19 cellular contexts compared by ENCODE assay signal in the genomic region with DNA sequence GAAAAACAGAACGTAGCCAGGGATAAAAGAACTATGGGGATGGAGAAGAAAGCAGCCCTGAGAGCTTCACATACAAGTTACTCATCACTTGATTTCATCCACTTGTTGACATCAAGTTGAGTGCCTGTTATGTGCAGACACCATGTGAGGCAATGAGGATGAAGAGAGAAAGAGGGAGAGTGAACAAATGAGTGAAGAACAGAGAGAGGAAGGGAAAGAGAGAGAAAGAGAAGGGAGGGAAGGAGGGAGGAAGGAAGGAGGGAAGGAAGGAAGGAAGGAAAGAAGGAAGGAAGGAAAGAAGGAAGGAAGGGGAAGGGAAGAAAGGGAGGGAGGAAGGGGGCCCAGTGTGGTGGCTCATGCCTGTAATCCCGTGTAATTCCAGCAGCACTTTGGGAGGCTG.
DNase-seq lines count a peak whose midpoint lies in the region; ATAC-seq and TF ChIP-seq lines count a peak whose summit lies in the region.
"Had no signal": no experiment of that assay in that cellular context is flagged by ENCODE, and none has a peak within 500 bp of the region (broad histone marks: within the 10 kb centered on the region; RNA-seq: fewer than 3 reads in every experiment).

No MANE protein-coding gene starts in this region.

- 90% methylated on average over 2 of the region's 2 CpGs for WGBS in esophagus muscularis mucosa

- H3K9me3 Mint-ChIP-seq in activated naive CD4-positive, alpha-beta T cell treated with anti-CD3 and anti-CD28 coated beads, Interleukin-2, amount 50 U/mL, for 24 hours, result peaks cover 6% of the 10 kb centered on the region
- peaks cover 2% of the 10 kb centered on the region for H3K9me3 Mint-ChIP-seq in activated naive CD4-positive, alpha-beta T cell treated with anti-CD3 and anti-CD28 coated beads, Interleukin-2, amount 10 ng/mL, durations not matched to agents 7 days and 5 days
- H3K9me3 Mint-ChIP-seq: CD4-positive, alpha-beta T cell; CD8-positive, alpha-beta T cell had no signal

- no peaks in the 10 kb centered on the region for H3K27me3 ChIP-seq in Panc1 (ENCODE audit: control insufficient read depth, insufficient read depth, low read length)
- H3K27me3 ChIP-seq in esophagus muscularis mucosa, result no peaks in the 10 kb centered on the region
- H3K27me3 ChIP-seq in foreskin keratinocyte, result no peaks in the 10 kb centered on the region
- H3K27me3 ChIP-seq: BLaER1 treated with 17β-estradiol and CSF1 and Interleukin-3, amounts not matched to agents 10 nM and 100 nM had no signal

- no TSS peak for BruUV-seq in Panc1 (replicated peaks; lab: Mats Ljungman, UMichigan)

- in situ Hi-C loops in Panc1 (cut with HindIII; ENCODE audit: low pct_unique_long_range_greater_than_20kb, low sequenced_read_pairs), result no loop called here

- no peaks in the 10 kb centered on the region for H3K9me3 ChIP-seq in Panc1 (ENCODE audit: control insufficient read depth, insufficient read depth, low read depth, low read length)
- no peaks in the 10 kb centered on the region for H3K9me3 ChIP-seq in esophagus muscularis mucosa
- H3K9me3 ChIP-seq: A549, Caco-2 had no signal

- no peak overlapping the region for H3K4me3 Mint-ChIP-seq in activated naive CD4-positive, alpha-beta T cell treated with anti-CD3 and anti-CD28 coated beads, Interleukin-2, amount 50 U/mL, for 24 hours
- H3K4me3 Mint-ChIP-seq in activated naive CD4-positive, alpha-beta T cell treated with anti-CD3 and anti-CD28 coated beads, Interleukin-2, amount 10 ng/mL, durations not matched to agents 7 days and 5 days, result no peak overlapping the region
- H3K4me3 Mint-ChIP-seq: B cell; CD4-positive, alpha-beta T cell; CD8-positive, alpha-beta T cell had no signal

- H3K27ac ChIP-seq in Panc1 (ENCODE audit: low read length), result 0 out of 2 replicates have a peak overlapping the region, but pooled peaks have one; percentile 20
- H3K27ac ChIP-seq in esophagus muscularis mucosa (replicated peaks in 1 of 4), result no peak overlapping the region
- H3K27ac ChIP-seq in foreskin keratinocyte, result no peak overlapping the region
- H3K27ac ChIP-seq: 22Rv1; BLaER1 treated with 17β-estradiol and CSF1 and Interleukin-3, amounts not matched to agents 10 nM and 100 nM; C4-2B had no signal

- H3K4me1 Mint-ChIP-seq in activated naive CD4-positive, alpha-beta T cell treated with anti-CD3 and anti-CD28 coated beads, Interleukin-2, amount 50 U/mL, for 24 hours, result no peaks in the 10 kb centered on the region
- H3K4me1 Mint-ChIP-seq in activated naive CD4-positive, alpha-beta T cell treated with anti-CD3 and anti-CD28 coated beads, Interleukin-2, amount 10 ng/mL, durations not matched to agents 7 days and 5 days, result no peaks in the 10 kb centered on the region

- TF ChIP-seq POLR2A in esophagus muscularis mucosa (IDR thresholded peaks at IDR 0.05; ENCODE audit: low read depth), result no peak

- intact Hi-C loops in Panc1 (cut with micrococcal nuclease; ENCODE audit: unreplicated experiment) (no loop called here), esophagus muscularis mucosa (cut with DNase I) (no loop called here)

- H3K36me3 Mint-ChIP-seq in activated naive CD4-positive, alpha-beta T cell treated with anti-CD3 and anti-CD28 coated beads, Interleukin-2, amount 50 U/mL, for 24 hours, result peaks cover 4% of the 10 kb centered on the region
- no peaks in the 10 kb centered on the region for H3K36me3 Mint-ChIP-seq in activated naive CD4-positive, alpha-beta T cell treated with anti-CD3 and anti-CD28 coated beads, Interleukin-2, amount 10 ng/mL, durations not matched to agents 7 days and 5 days
- H3K36me3 Mint-ChIP-seq: CD8-positive, alpha-beta T cell had no signal

- CTCF ChIA-PET in activated naive CD4-positive, alpha-beta T cell treated with anti-CD3 and anti-CD28 coated beads, Interleukin-2, amount 10 ng/mL, durations not matched to agents 7 days and 5 days (lab: Charles Lee), result no interaction called here
- CTCF ChIA-PET in Panc1 (lab: Charles Lee), result no interaction called here

- H3K4me3 ChIP-seq in Panc1 (ENCODE audit: low read depth in 2 of 2, low read length in 2 of 2) (no peak overlapping the region), esophagus muscularis mucosa (no peak overlapping the region)
- H3K4me3 ChIP-seq: A549; BLaER1 treated with 17β-estradiol and CSF1 and Interleukin-3, amounts not matched to agents 10 nM and 100 nM had no signal

- no peak for TF ChIP-seq CTCF in Panc1 (IDR thresholded peaks at IDR 0.05)
- TF ChIP-seq CTCF in esophagus muscularis mucosa (IDR thresholded peaks at IDR 0.05), result no peak
- TF ChIP-seq CTCF in foreskin keratinocyte (conservative IDR thresholded peaks at IDR 0.05), result no peak

- TF ChIP-seq EP300 in esophagus muscularis mucosa (IDR thresholded peaks at IDR 0.05), result no peak

- peaks cover 6% of the 10 kb centered on the region; the same call in 1 of the 2 replicates for H3K4me1 ChIP-seq in Panc1 (ENCODE audit: control insufficient read depth, insufficient read depth, low read length)
- no peaks in the 10 kb centered on the region for H3K4me1 ChIP-seq in esophagus muscularis mucosa
- peaks cover 12% of the 10 kb centered on the region for H3K4me1 ChIP-seq in foreskin keratinocyte

- no peaks in the 10 kb centered on the region for H3K36me3 ChIP-seq in Panc1 (ENCODE audit: control insufficient read depth, insufficient read depth, low read length)
- no peaks in the 10 kb centered on the region for H3K36me3 ChIP-seq in esophagus muscularis mucosa
- H3K36me3 ChIP-seq: BLaER1 treated with 17β-estradiol and CSF1 and Interleukin-3, amounts not matched to agents 10 nM and 100 nM had no signal

- ATAC-seq in Panc1, result no peak
- ATAC-seq in foreskin keratinocyte, result no peak
- ATAC-seq: A549; CD8-positive, alpha-beta T cell had no signal

- DNase-seq in activated naive CD4-positive, alpha-beta T cell treated with anti-CD3 and anti-CD28 coated beads, Interleukin-2, amount 10 ng/mL, durations not matched to agents 7 days and 5 days, result no peak
- DNase-seq in Panc1 (ENCODE audit: low read depth, low spot score) (no peak), esophagus muscularis mucosa (ENCODE audit: extremely low spot score) (peak; percentile 68), foreskin keratinocyte (no peak), NCI-H2227 (lab: John Stamatoyannopoulos, UW; ENCODE audit: unreplicated experiment) (no peak), NCI-H82 (lab: John Stamatoyannopoulos, UW) (no peak)
- DNase-seq: AML-193; Caco-2; Calu3; CD4-positive, alpha-beta T cell; CD8-positive, alpha-beta T cell; DMS79 treated with DMSO at 0.1 percent for 48 hours; GF-D8 had no signal

- POLR2A ChIA-PET in Panc1 (lab: Charles Lee), result no interaction called here

- peak overlapping the region; percentile 19 for H3K27ac Mint-ChIP-seq in activated naive CD4-positive, alpha-beta T cell treated with anti-CD3 and anti-CD28 coated beads, Interleukin-2, amount 50 U/mL, for 24 hours
- H3K27ac Mint-ChIP-seq in activated naive CD4-positive, alpha-beta T cell treated with anti-CD3 and anti-CD28 coated beads, Interleukin-2, amount 10 ng/mL, durations not matched to agents 7 days and 5 days, result no peak overlapping the region
- H3K27ac Mint-ChIP-seq: B cell; CD4-positive, alpha-beta T cell; CD8-positive, alpha-beta T cell had no signal

- no peaks in the 10 kb centered on the region for H3K27me3 Mint-ChIP-seq in activated naive CD4-positive, alpha-beta T cell treated with anti-CD3 and anti-CD28 coated beads, Interleukin-2, amount 50 U/mL, for 24 hours
- H3K27me3 Mint-ChIP-seq in activated naive CD4-positive, alpha-beta T cell treated with anti-CD3 and anti-CD28 coated beads, Interleukin-2, amount 10 ng/mL, durations not matched to agents 7 days and 5 days, result peaks cover 20% of the 10 kb centered on the region
- H3K27me3 Mint-ChIP-seq: CD4-positive, alpha-beta T cell had no signal
